8 cellular contexts compared by ENCODE assay signal in genomic region chr5:38258319-38259061, GRCh38. TPM values are rescaled to one million over a fixed set of nuclear protein-coding genes. Genes with fewer than 3 reads are reported as not detected.
DNase-seq lines count a peak whose midpoint lies in the region; ATAC-seq and TF ChIP-seq lines count a peak whose summit lies in the region.

Gene EGFLAM, plus strand, starts transcription at chr5:38258559. Its CDS starts 196 bp downstream, at chr5:38258755.

- H3K27ac ChIP-seq in thymus (ENCODE audit: low read depth) = no peak within 1 kb of the TSS

- H3K4me3 ChIP-seq in astrocyte of the spinal cord (ENCODE audit: low read depth, low read length) (peak within 1 kb of the TSS; percentile 33), thymus (ENCODE audit: low read length) (peak within 1 kb of the TSS; percentile 35)

- 2% methylated on average over 73 of the region's 73 CpGs for WGBS in thymus

- in situ Hi-C loops in Caki2 (cut with HindIII; ENCODE audit: low pct_unique_long_range_greater_than_20kb, low sequenced_read_pairs) = no loop called here
- in situ Hi-C loops in astrocyte of the spinal cord (cut with HindIII; ENCODE audit: low sequenced_read_pairs) = no loop called here

- no peaks in the 10 kb centered on the region for H3K9me3 ChIP-seq in thymus (ENCODE audit: control insufficient read depth)

- ATAC-seq in GM19035 (IDR thresholded peaks at IDR 0.05; ENCODE audit: unreplicated experiment) (no peak), GM18861 (IDR thresholded peaks at IDR 0.05; ENCODE audit: unreplicated experiment) (no peak), GM18867 (IDR thresholded peaks at IDR 0.05; ENCODE audit: unreplicated experiment) (no peak)

- peaks cover 41% of the 10 kb centered on the region for H3K27me3 ChIP-seq in thymus (ENCODE audit: control insufficient read depth, insufficient read depth)

- H3K36me3 ChIP-seq in thymus (ENCODE audit: control insufficient read depth, insufficient read depth) = no peaks in the 10 kb centered on the region

- H3K4me1 ChIP-seq in thymus (ENCODE audit: control insufficient read depth, insufficient read depth, low read length) = no peaks in the 10 kb centered on the region

- TF ChIP-seq CTCF in astrocyte of the spinal cord (IDR thresholded peaks at IDR 0.05; ENCODE audit: low read depth, low read length) = peak; percentile 23

- peak; percentile 13 for DNase-seq in Caki2 (ENCODE audit: low read depth)
- peak; percentile 7 for DNase-seq in M059J (ENCODE audit: low read depth)
- DNase-seq in astrocyte of the spinal cord (ENCODE audit: low read depth, low spot score) = peak; percentile 9
- peak; percentile 61 for DNase-seq in kidney tubule cell (ENCODE audit: low spot score)

RNA-seq across cellular contexts. Expression of gene EGFLAM, which starts in this region (rescaled TPM):
- not detected in 2 replicates for total RNA-seq in Caki2 (2014; rRNA removed; shearing (Covaris generic); ENCODE audit: low replicate concordance)
- total RNA-seq in M059J (2014; rRNA removed; shearing (Covaris generic)) = 0.02 TPM in 1 of 2 replicates, not detected in the other
- 25.7 TPM for polyA plus RNA-seq in thymus

Comparison
In these comparisons a context has a peak if more than half of its experiments do, and no peak if none do; other contexts are left out.
1. Peak in DNase-seq in Caki2; RNA of the gene not detected or under 1 TPM.
2. Peak in DNase-seq in M059J; RNA of the gene not detected or under 1 TPM.
3. DNase-seq: peak in every context shown above with its lines; median percentile 61 in kidney tubule cell; 13 in Caki2; 9 in astrocyte of the spinal cord; 7 in M059J.